ENCODE assay signal across 8 cellular contexts in genomic region chr3:49802719-49803463, GRCh38. TPM values are rescaled to one million over a fixed set of nuclear protein-coding genes. Genes with fewer than 3 reads are reported as not detected.
DNase-seq lines count a peak whose midpoint lies in the region; ATAC-seq and TF ChIP-seq lines count a peak whose summit lies in the region.

Gene INKA1 (plus strand): TSS chr3:49803261. CDS start chr3:49803393, 132 bp downstream.

- peak; percentile 59 for ATAC-seq in GM19463 (IDR thresholded peaks at IDR 0.05; ENCODE audit: unreplicated experiment)

- CTCF ChIA-PET in Caco-2 (lab: Charles Lee): interaction anchor here (0.6 to 2.6 kb wide), 18 partner anchors 11 to 796 kb away, joined by 3 to 24 read pairs (median 5); partner anchors contain the start of genes AMIGO3, IP6K1, MON1A and MST1R

- H3K4me1 ChIP-seq in Caco-2: no peaks in the 10 kb centered on the region
- peaks cover 16% of the 10 kb centered on the region for H3K4me1 ChIP-seq in OCI-LY3 (ENCODE audit: low read length)
- H3K4me1 ChIP-seq in esophagus (ENCODE audit: control insufficient read depth in 2 of 2, insufficient read depth in 2 of 2, low read length in 1 of 2): peaks cover 12 to 46% of the 10 kb centered on the region in 2 donors
- H3K4me1 ChIP-seq in muscle layer of colon (ENCODE audit: insufficient read depth, low read length): peaks cover 31% of the 10 kb centered on the region

- peaks cover 2% of the 10 kb centered on the region for H3K27me3 Mint-ChIP-seq in Caco-2 (ENCODE audit: insufficient read depth, unreplicated experiment)

- WGBS in esophagus, 2 donors: 1% methylated on average over 69 to 71 of the region's 71 CpGs

- H3K27ac Mint-ChIP-seq in Caco-2 (ENCODE audit: unreplicated experiment): peak within 1 kb of the TSS; percentile 71

- H3K79me2 ChIP-seq in OCI-LY3 (ENCODE audit: low read length): no peaks in the 10 kb centered on the region

- peak; percentile 82 to 89 for DNase-seq in Caco-2
- DNase-seq in HS-5 (ENCODE audit: low read depth): peak; percentile 49
- DNase-seq in activated T-cell treated with anti-CD3 and anti-CD28 coated beads, Interleukin-2, amount 50 U/mL, for 1 hour: peak; percentile 87
- DNase-seq in stimulated activated CD8-positive, alpha-beta memory T cell treated with anti-CD3 and anti-CD28 coated beads, Interleukin-7, amount 100 ng/mL, for 1 hour (ENCODE audit: low read depth in 2 of 2): peak; percentile 75 to 79

- no peaks in the 10 kb centered on the region for H3K9me3 Mint-ChIP-seq in Caco-2 (ENCODE audit: unreplicated experiment)

- H2AFZ ChIP-seq in OCI-LY3 (ENCODE audit: low read depth, low read length): peak within 1 kb of the TSS; percentile 98

- peaks cover 16% of the 10 kb centered on the region for H3K4me1 Mint-ChIP-seq in Caco-2 (ENCODE audit: low read depth, unreplicated experiment)

- H3K9me3 ChIP-seq in Caco-2 (no peaks in the 10 kb centered on the region), OCI-LY3 (ENCODE audit: insufficient read depth, low read length) (no peaks in the 10 kb centered on the region), esophagus (ENCODE audit: control insufficient read depth in 2 of 2, insufficient read depth in 1 of 2, low read depth in 1 of 2, low read length in 1 of 2) (no peaks in the 10 kb centered on the region), muscle layer of colon (ENCODE audit: low read length) (no peaks in the 10 kb centered on the region)

- H3K4me3 Mint-ChIP-seq in Caco-2 (ENCODE audit: unreplicated experiment): peak within 1 kb of the TSS; percentile 91

- no peak within 1 kb of the TSS for H3K27ac ChIP-seq in OCI-LY3 (ENCODE audit: low read length)
- H3K27ac ChIP-seq in esophagus (ENCODE audit: low read depth in 2 of 2, low read length in 1 of 2): peak within 1 kb of the TSS; percentile 94 to 97
- H3K27ac ChIP-seq in muscle layer of colon (ENCODE audit: low read depth, low read length): peak within 1 kb of the TSS; percentile 92

- POLR2A ChIA-PET in Caco-2 (lab: Charles Lee): interaction anchor here (0.6 kb wide), 2 partner anchors 138 to 1460 kb away, joined by 3 to 7 read pairs; no protein-coding TSS in a partner anchor

- no TSS peak for BruUV-seq in Caco-2 (replicated peaks; lab: Mats Ljungman, UMichigan)

- peak within 1 kb of the TSS; percentile 100 for H3K4me2 ChIP-seq in OCI-LY3 (ENCODE audit: low read length)

- H3K36me3 ChIP-seq in Caco-2 (ENCODE audit: control insufficient read depth, insufficient read depth, low read length): no peaks in the 10 kb centered on the region
- no peaks in the 10 kb centered on the region for H3K36me3 ChIP-seq in OCI-LY3 (replicated peaks; ENCODE audit: low read depth, low read length)
- peaks cover 0 to 4% of the 10 kb centered on the region in 2 donors for H3K36me3 ChIP-seq in esophagus (ENCODE audit: control insufficient read depth in 2 of 2, insufficient read depth in 2 of 2, low read length in 1 of 2)
- H3K36me3 ChIP-seq in muscle layer of colon (ENCODE audit: insufficient read depth, low read length): no peaks in the 10 kb centered on the region

- intact Hi-C loops in Caco-2 (cut with micrococcal nuclease; ENCODE audit: unreplicated experiment): loop anchor here (1.0 to 2.0 kb wide), 3 partner anchors 16 to 103 kb away; partner anchors contain the start of gene IP6K1

- H3K36me3 Mint-ChIP-seq in Caco-2 (ENCODE audit: insufficient read depth, unreplicated experiment): peaks cover 5% of the 10 kb centered on the region

- H3K9ac ChIP-seq in OCI-LY3 (ENCODE audit: low read length): peak within 1 kb of the TSS; percentile 72
- peak within 1 kb of the TSS; percentile 65 for H3K9ac ChIP-seq in muscle layer of colon (ENCODE audit: low read length)

- H3K4me3 ChIP-seq in Caco-2 (ENCODE audit: low read depth, low read length) (peak within 1 kb of the TSS; percentile 74), OCI-LY3 (ENCODE audit: low read length) (peak within 1 kb of the TSS; percentile 90), esophagus (ENCODE audit: low read depth in 1 of 2, low read length in 2 of 2) (peak within 1 kb of the TSS; percentile 66 to 75), muscle layer of colon (ENCODE audit: low read depth in 1 of 2, low read length in 2 of 2) (peak within 1 kb of the TSS; percentile 75 to 84)

- TF ChIP-seq CTCF in Caco-2 (IDR thresholded peaks at IDR 0.05; ENCODE audit: insufficient read depth in 1 of 2, low read depth in 1 of 2, low read length in 1 of 2, severe bottlenecking in 1 of 2, unreplicated experiment in 1 of 2) (peak; percentile 78 to 88), OCI-LY3 (IDR thresholded peaks at IDR 0.05; ENCODE audit: low read depth, low read length) (peak; percentile 93; the same call in 1 of the 2 replicates)

- H3K27me3 ChIP-seq in Caco-2 (replicated peaks; ENCODE audit: control insufficient read depth, insufficient read depth, low read length) (no peaks in the 10 kb centered on the region), OCI-LY3 (ENCODE audit: low read depth, low read length) (peaks cover 20% of the 10 kb centered on the region), esophagus (ENCODE audit: control insufficient read depth in 1 of 2, insufficient read depth in 2 of 2, low read length in 2 of 2) (no peaks in the 10 kb centered on the region), muscle layer of colon (ENCODE audit: control insufficient read depth in 1 of 2, insufficient read depth in 2 of 2, low read length in 2 of 2) (no peaks in the 10 kb centered on the region)

- no peaks in the 10 kb centered on the region for H4K20me1 ChIP-seq in OCI-LY3 (ENCODE audit: insufficient read depth, low read length)

RNA-seq across cellular contexts. Expression of gene INKA1, which starts in this region (rescaled TPM):
- not detected in 2 replicates for total RNA-seq in Caco-2 (2022)
- 10 to 100 TPM; 26.3 to 28.4 TPM for polyA plus RNA-seq in esophagus

Comparison
In these comparisons a context has a peak if more than half of its experiments do, and no peak if none do; other contexts are left out.
1. Peak in DNase-seq and H3K4me3 ChIP-seq in Caco-2; RNA of the gene not detected or under 1 TPM.